14 cellular contexts compared by ENCODE assay signal in the genomic region with DNA sequence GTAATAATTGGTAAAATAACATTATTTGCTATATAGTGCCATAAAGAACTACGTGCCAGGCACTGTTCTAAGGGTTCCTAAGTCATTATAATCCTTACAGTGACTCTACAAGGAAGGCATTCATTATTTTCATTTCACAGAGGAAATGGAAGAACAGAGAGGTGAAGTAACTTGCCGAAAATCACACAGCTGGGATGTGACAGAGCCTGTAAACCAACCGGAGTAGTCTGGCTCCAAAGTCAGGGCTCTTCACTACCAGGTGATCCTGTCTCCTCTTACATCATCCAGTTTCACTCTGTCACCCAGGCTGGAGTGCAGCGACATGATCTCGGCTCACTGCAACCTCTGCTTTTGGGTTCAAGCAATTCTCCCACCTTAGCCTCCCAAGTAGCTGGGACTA. TPM values are rescaled to one million over a fixed set of nuclear protein-coding genes. Genes with fewer than 3 reads are reported as not detected.
DNase-seq lines count a peak whose midpoint lies in the region; TF ChIP-seq lines count a peak whose summit lies in the region.
"Had no signal": no experiment of that assay in that cellular context is flagged by ENCODE, and none has a peak within 500 bp of the region (broad histone marks: within the 10 kb centered on the region; RNA-seq: fewer than 3 reads in every experiment).

No MANE protein-coding gene starts in this region.

- BruUV-seq in OCI-LY7 (replicated peaks; lab: Mats Ljungman, UMichigan): no TSS peak

- intact Hi-C loops in OCI-LY7 (cut with micrococcal nuclease; ENCODE audit: unreplicated experiment): no loop called here
- intact Hi-C loops in thyroid gland (cut with DNase I): no loop called here

- H3K4me3 Mint-ChIP-seq in glutamatergic neuron (ENCODE audit: unreplicated experiment): no peak overlapping the region
- H3K4me3 Mint-ChIP-seq: CD8-positive, alpha-beta memory T cell; H9 had no signal

- no peaks in the 10 kb centered on the region for H3K27me3 Mint-ChIP-seq in glutamatergic neuron (ENCODE audit: unreplicated experiment)

- no peaks in the 10 kb centered on the region for H3K36me3 Mint-ChIP-seq in glutamatergic neuron (ENCODE audit: unreplicated experiment)
- H3K36me3 Mint-ChIP-seq: CD8-positive, alpha-beta memory T cell had no signal

- no peaks in the 10 kb centered on the region for H3K27me3 ChIP-seq in thyroid gland
- H3K27me3 ChIP-seq: BLaER1 had no signal

- H3K36me3 ChIP-seq in OCI-LY7 (ENCODE audit: insufficient read depth, low read length): no peaks in the 10 kb centered on the region
- H3K36me3 ChIP-seq in thyroid gland: no peaks in the 10 kb centered on the region
- H3K36me3 ChIP-seq: BLaER1 had no signal

- H4K20me1 ChIP-seq in OCI-LY7 (ENCODE audit: insufficient read depth, low read length): no peaks in the 10 kb centered on the region
- H4K20me1 ChIP-seq: BLaER1 had no signal

- TF ChIP-seq POLR2A in thyroid gland (IDR thresholded peaks at IDR 0.05): no peak

- H3K4me3 ChIP-seq in OCI-LY7 (ENCODE audit: low read depth, low read length, poor library complexity, severe bottlenecking) (no peak overlapping the region), thyroid gland (replicated peaks in 1 of 3) (no peak overlapping the region)
- H3K4me3 ChIP-seq: BLaER1, GM23248 had no signal

- H3K27ac ChIP-seq in OCI-LY7 (ENCODE audit: low read depth, low read length, poor library complexity, severe bottlenecking) (no peak overlapping the region), epithelial cell of prostate (peak overlapping the region; percentile 71), thyroid gland (peak overlapping the region; percentile 56 to 66 (median 65))
- H3K27ac ChIP-seq: 22Rv1, BLaER1, GM23248 had no signal

- H3K79me2 ChIP-seq in OCI-LY7 (ENCODE audit: insufficient read depth, low read depth, low read length): no peaks in the 10 kb centered on the region

- no peak overlapping the region for H3K27ac Mint-ChIP-seq in glutamatergic neuron (ENCODE audit: unreplicated experiment)
- H3K27ac Mint-ChIP-seq: CD8-positive, alpha-beta memory T cell had no signal

- H3K4me1 Mint-ChIP-seq in glutamatergic neuron (ENCODE audit: low read depth, unreplicated experiment): no peaks in the 10 kb centered on the region
- H3K4me1 Mint-ChIP-seq: CD8-positive, alpha-beta memory T cell had no signal

- H3K9me3 ChIP-seq in OCI-LY7 (ENCODE audit: low read length): no peaks in the 10 kb centered on the region
- no peaks in the 10 kb centered on the region for H3K9me3 ChIP-seq in thyroid gland
- H3K9me3 ChIP-seq: BLaER1 had no signal

- POLR2A ChIA-PET in OCI-LY7 (lab: Charles Lee): no interaction called here

- 90 to 95% methylated on average over 5 of the region's 5 CpGs for WGBS in thyroid gland, 2 donors

- peak; percentile 16 for DNase-seq in NCI-H2107 treated with DMSO at 0.1 percent for 48 hours (lab: John Stamatoyannopoulos, UW; ENCODE audit: unreplicated experiment)
- DNase-seq in NCI-H2107 (lab: John Stamatoyannopoulos, UW): no peak
- no peak for DNase-seq in OCI-LY7 (ENCODE audit: low spot score)
- no peak for DNase-seq in epithelial cell of prostate (ENCODE audit: low read depth, low spot score)
- peak in 1 of 2 donors; percentile 10 for DNase-seq in thyroid gland
- no peak for DNase-seq in NCI-H1436 (lab: John Stamatoyannopoulos, UW)
- DNase-seq in glutamatergic neuron: no peak
- DNase-seq: AML-193; Caco-2; CD8-positive, alpha-beta memory T cell; GM23248; H9 had no signal

- peaks cover 1% of the 10 kb centered on the region for H3K9me3 Mint-ChIP-seq in glutamatergic neuron (ENCODE audit: unreplicated experiment)
- H3K9me3 Mint-ChIP-seq: H9 had no signal

- H3K4me1 ChIP-seq in OCI-LY7 (ENCODE audit: insufficient read depth, low read length, poor library complexity, severe bottlenecking): peaks cover 8% of the 10 kb centered on the region
- H3K4me1 ChIP-seq in thyroid gland: peaks cover 8 to 9% of the 10 kb centered on the region in 2 donors

- CTCF ChIA-PET in OCI-LY7 (lab: Charles Lee; ENCODE audit: unreplicated experiment): no interaction called here

- no peaks in the 10 kb centered on the region for H3K9me2 ChIP-seq in OCI-LY7 (ENCODE audit: insufficient read depth, low read length)

- TF ChIP-seq CTCF in OCI-LY7 (conservative IDR thresholded peaks at IDR 0.05; ENCODE audit: low read length): no peak
- TF ChIP-seq CTCF in thyroid gland (IDR thresholded peaks at IDR 0.05): no peak
- TF ChIP-seq CTCF in glutamatergic neuron (IDR thresholded peaks at IDR 0.05; ENCODE audit: partially characterized antibody, unreplicated experiment): no peak

- no peak overlapping the region for H3K4me2 ChIP-seq in OCI-LY7 (ENCODE audit: low read length)
- H3K4me2 ChIP-seq: BLaER1 had no signal

- 0 out of 2 replicates have a peak overlapping the region, but pooled peaks have one; percentile 31 for H2AFZ ChIP-seq in OCI-LY7 (ENCODE audit: low read length)
- H2AFZ ChIP-seq: GM23248 had no signal

RNA-seq across cellular contexts. Expression of gene RBFOX2, which starts 59.2 kb away (rescaled TPM):
- total RNA-seq in OCI-LY7 (2014; rRNA removed; shearing (Covaris generic)): 74.3 and 78.7 TPM in 2 replicates
- 54.3 and 55.4 TPM in 2 replicates for total RNA-seq in OCI-LY7 (2022)
- 100 to 1,000 TPM; 103 to 139 (median 108) TPM for total RNA-seq in thyroid gland
- total RNA-seq in glutamatergic neuron (ENCODE audit: unreplicated experiment): 380 TPM
